8 cellular contexts compared by ENCODE assay signal in the genomic region with DNA sequence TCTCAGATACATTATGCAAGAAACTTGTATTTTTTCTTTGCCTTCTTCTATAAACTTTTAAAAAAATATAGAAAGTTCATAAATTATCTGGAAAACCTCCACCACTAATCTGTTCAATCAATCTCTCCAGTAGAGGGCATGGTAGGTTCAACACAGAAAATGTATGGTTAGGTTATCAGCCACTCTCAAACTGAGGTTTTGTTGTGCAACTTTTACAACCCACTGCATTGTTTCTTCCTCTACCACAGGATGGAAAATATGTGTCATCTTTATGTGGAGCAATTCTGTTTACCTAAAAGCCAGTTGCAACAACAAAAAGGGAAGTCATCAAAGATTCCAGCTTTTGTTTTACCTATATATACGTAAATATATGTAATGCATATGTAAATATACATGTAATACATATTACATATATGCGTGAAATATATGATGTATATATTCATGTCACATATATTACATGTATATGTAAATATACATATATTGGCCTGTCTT. TPM values are rescaled to one million over a fixed set of nuclear protein-coding genes. Genes with fewer than 3 reads are reported as not detected.
DNase-seq lines count a peak whose midpoint lies in the region; ATAC-seq, FAIRE-seq and TF ChIP-seq lines count a peak whose summit lies in the region.

No MANE protein-coding gene starts in this region.

- 68 to 71% methylated on average over 2 of the region's 2 CpGs for WGBS in pancreas, 2 donors

- no peak for TF ChIP-seq POLR2A in H54 (IDR thresholded peaks at IDR 0.05; ENCODE audit: low read depth, low read length)

- H3K27ac ChIP-seq in AG04450 (ENCODE audit: low read depth, low read length) (no peak overlapping the region), pancreas (peak overlapping the region in 1 of 4 donors; percentile 98)

- peaks cover 7 to 27% (median 8%) of the 10 kb centered on the region in 3 donors for H3K4me1 ChIP-seq in pancreas

- ATAC-seq in esophagus mucosa: peak; percentile 66
- peak in 3 of 4 donors; percentile 18 to 47 (median 23) for ATAC-seq in pancreas

- peaks cover 0 to 11% (median 0%) of the 10 kb centered on the region in 3 donors for H3K36me3 ChIP-seq in pancreas

- TF ChIP-seq CTCF in AG04450 (IDR thresholded peaks at IDR 0.05; ENCODE audit: low read depth, low read length) (peak; percentile 64), LNCAP (IDR thresholded peaks at IDR 0.05) (peak; percentile 74), pancreas (IDR thresholded peaks at IDR 0.05) (peak; percentile 13 to 32 (median 30))

- CTCF ChIA-PET in AG04450 (lab: Charles Lee): interaction anchor here (1.0 to 4.5 kb wide), 17 partner anchors 9 to 332 kb away, joined by 3 to 56 read pairs (median 4); no protein-coding TSS in a partner anchor

- H3K27me3 ChIP-seq in AG04450 (ENCODE audit: control insufficient read depth, insufficient read depth, low read length) (no peaks in the 10 kb centered on the region), pancreas (no peaks in the 10 kb centered on the region)

- H3K9me3 ChIP-seq in AG04450 (ENCODE audit: control insufficient read depth, insufficient read depth, low read length): no peaks in the 10 kb centered on the region
- no peaks in the 10 kb centered on the region for H3K9me3 ChIP-seq in pancreas

- H3K4me3 ChIP-seq in AG04450 (ENCODE audit: low read depth, low read length): no peak overlapping the region
- H3K4me3 ChIP-seq in pancreas: no peak overlapping the region

- FAIRE-seq in H54 (lab: Jason Lieb, UNC) (peak; percentile 83), pancreas (lab: Jason Lieb, UNC) (peak; percentile 96)

- intact Hi-C loops in pancreas (cut with DNase I): loop anchor here in 2 of 3 donors (5.0 to 10.0 kb wide), 2 partner anchors 216 to 219 kb away; no protein-coding TSS in a partner anchor

- in situ Hi-C loops in G401 (cut with HindIII; ENCODE audit: low sequenced_read_pairs): loop anchor here (25.0 kb wide), 1 partner anchor 206 kb away; no protein-coding TSS in a partner anchor

- POLR2A ChIA-PET in AG04450 (lab: Yijun Ruan, JAX): no interaction called here

- DNase-seq in AG04450 (ENCODE audit: low read depth, low spot score): peak; percentile 77
- DNase-seq in G401 (ENCODE audit: low spot score): peak; percentile 26
- DNase-seq in H54 (ENCODE audit: insufficient read length, low spot score): peak; percentile 34
- DNase-seq in SKM-1 (lab: John Stamatoyannopoulos, UW; ENCODE audit: unreplicated experiment): peak; percentile 98
- no peak for DNase-seq in pancreas
- no peak for DNase-seq in activated effector memory CD4-positive, alpha-beta T cell treated with anti-CD3 and anti-CD28 coated beads, Interleukin-2, amount 50 U/mL, for 16 hours

RNA-seq across cellular contexts. Expression of a gene that starts 3.0 kb away (rescaled TPM):
- polyA plus RNA-seq in AG04450 (2011; rRNA removed) (60.5 and 80.3 TPM in 2 replicates), pancreas (100 to 1,000 TPM in 1 of 2 donors, 10 to 100 TPM in 1; 94.5 to 311 TPM)
- polyA minus RNA-seq in AG04450 (2011; rRNA and poly(A)+ RNA removed): 38.7 and 54.7 TPM in 2 replicates
- 27.8 and 40.3 TPM in 2 replicates for total RNA-seq in G401 (2014; rRNA removed; shearing (Covaris generic))
- total RNA-seq in esophagus mucosa (10.8 TPM), pancreas (100 to 1,000 TPM in 2 of 6 donors, 10 to 100 TPM in 3, 1 to 10 TPM in 1; 9.2 to 534 (median 17.0) TPM)

Comparison
In these comparisons a context has a peak if more than half of its experiments do, and no peak if none do; other contexts are left out.
1. DNase-seq: peak in AG04450 (single experiment), G401 (single experiment), H54 (single experiment) and SKM-1 (single experiment); none in pancreas (0 of 6) and activated effector memory CD4-positive, alpha-beta T cell treated with anti-CD3 and anti-CD28 coated beads, Interleukin-2, amount 50 U/mL, for 16 hours (single experiment).
2. Peak in every context shown above with its lines, with median percentiles within 50 percentile points of each other: CTCF ChIP-seq.